Comparison of ENCODE assay signal across 1 cellular context in the genomic region with DNA sequence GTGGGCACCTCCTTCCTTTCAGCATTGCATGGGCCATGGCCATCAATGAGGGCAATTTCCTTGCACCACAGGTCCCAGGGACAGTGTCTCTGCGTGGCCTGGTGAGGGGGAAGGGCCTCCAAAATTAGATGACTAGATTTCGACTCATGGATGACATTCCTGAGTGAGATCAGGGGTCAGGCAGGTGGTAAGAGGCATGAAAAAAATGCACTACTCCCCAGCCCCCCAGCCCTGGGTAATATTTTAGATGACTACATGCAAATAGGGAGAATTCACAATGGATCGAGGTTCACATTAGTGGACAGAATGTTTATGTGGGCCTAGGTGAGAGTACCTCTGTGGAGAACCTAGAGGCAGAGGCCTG.
TF ChIP-seq lines count a peak whose summit lies in the region.

No MANE protein-coding gene starts in this region.

TF ChIP-seq in A549, 52 proteins besides CTCF, POLR2A, EP300 and RAD21 (continued from another document):
- no peak for TF ChIP-seq RNF2 (IDR thresholded peaks at IDR 0.05; ENCODE audit: borderline replicate concordance, low read depth)
TF ChIP-seq in A549: peak in this region for 0.
